8 cellular contexts compared by ENCODE assay signal in genomic region chr2:112726487-112727190, GRCh38.
DNase-seq lines count a peak whose midpoint lies in the region; TF ChIP-seq lines count a peak whose summit lies in the region.

No MANE protein-coding gene starts in this region.

- no peak overlapping the region for H3K27ac ChIP-seq in HL-60 (replicated peaks)

- DNase-seq in COLO829 (ENCODE audit: low spot score) (peak; percentile 94), GM20000 (ENCODE audit: low spot score) (peak; percentile 87), HL-60 (ENCODE audit: low read depth in 1 of 2, low spot score in 1 of 2) (peak; percentile 96), NCI-H82 (lab: John Stamatoyannopoulos, UW) (peak; percentile 94), ecto neural progenitor cell (ENCODE audit: low spot score) (peak; percentile 93), medulla oblongata (ENCODE audit: extremely low spot score) (peak; percentile 97)
- DNase-seq in activated CD4-positive, alpha-beta T cell treated with anti-CD3 and anti-CD28 coated beads, Interleukin-2, amount 50 U/mL, for 48 hours = peak; percentile 91 to 92
- DNase-seq in stimulated activated CD8-positive, alpha-beta memory T cell treated with anti-CD3 and anti-CD28 coated beads, Interleukin-15, amount 100 ng/mL, for 1 hour (ENCODE audit: low read depth) = peak; percentile 71

- TF ChIP-seq CTCF in GM20000 (IDR thresholded peaks at IDR 0.05; ENCODE audit: extremely low read depth, missing control alignments) (peak; percentile 98), HL-60 (IDR thresholded peaks at IDR 0.05; ENCODE audit: insufficient read depth, low read length) (peak; percentile 88)

- no peaks in the 10 kb centered on the region for H3K27me3 ChIP-seq in HL-60 (ENCODE audit: insufficient read depth, poor library complexity, severe bottlenecking)

- H3K4me3 ChIP-seq in HL-60 (replicated peaks; ENCODE audit: insufficient read depth, low read length) = no peak overlapping the region
